Comparison of ENCODE assay signal across 10 cellular contexts in genomic region chr20:10669843-10670446, GRCh38. TPM values are rescaled to one million over a fixed set of nuclear protein-coding genes. Genes with fewer than 3 reads are reported as not detected.
DNase-seq lines count a peak whose midpoint lies in the region; ATAC-seq and TF ChIP-seq lines count a peak whose summit lies in the region.
"Had no signal": no experiment of that assay in that cellular context is flagged by ENCODE, and none has a peak within 500 bp of the region (broad histone marks: within the 10 kb centered on the region; RNA-seq: fewer than 3 reads in every experiment).

No MANE protein-coding gene starts in this region.

- peaks cover 53% of the 10 kb centered on the region for H3K4me1 ChIP-seq in lower lobe of right lung
- H3K4me1 ChIP-seq in testis: peaks cover 18% of the 10 kb centered on the region

- H3K27ac ChIP-seq in lower lobe of right lung (no peak overlapping the region), testis (peak overlapping the region in 1 of 2 donors; percentile 98)

- H3K27me3 Mint-ChIP-seq in IgD-negative memory B cell (peaks cover 52% of the 10 kb centered on the region), MCF 10A (ENCODE audit: insufficient read depth, unreplicated experiment) (no peaks in the 10 kb centered on the region)

- H3K4me3 Mint-ChIP-seq in IgD-negative memory B cell (peak overlapping the region in 3 of 4 donors; percentile 11 to 66 (median 62)), MCF 10A (ENCODE audit: unreplicated experiment) (peak overlapping the region; percentile 98)

- TF ChIP-seq POLR2A in testis (IDR thresholded peaks at IDR 0.05): no peak

- H3K27me3 ChIP-seq in lower lobe of right lung (ENCODE audit: low read depth) (no peaks in the 10 kb centered on the region), testis (no peaks in the 10 kb centered on the region)

- H3K9me3 Mint-ChIP-seq in IgD-negative memory B cell: peaks cover 0 to 8% (median 4%) of the 10 kb centered on the region in 3 donors
- H3K9me3 Mint-ChIP-seq in MCF 10A (ENCODE audit: unreplicated experiment): no peaks in the 10 kb centered on the region
- H3K9me3 Mint-ChIP-seq: naive B cell had no signal

- peaks cover 28% of the 10 kb centered on the region for H3K36me3 ChIP-seq in lower lobe of right lung
- no peaks in the 10 kb centered on the region for H3K36me3 ChIP-seq in testis (ENCODE audit: low read depth, missing control alignments)

- TF ChIP-seq CTCF in MCF 10A (IDR thresholded peaks at IDR 0.05; ENCODE audit: unreplicated experiment) (no peak), lower lobe of right lung (IDR thresholded peaks at IDR 0.05) (no peak), testis (IDR thresholded peaks at IDR 0.05) (no peak)

- no peak for ATAC-seq in lower lobe of right lung
- ATAC-seq in GM21737 (IDR thresholded peaks at IDR 0.05; ENCODE audit: unreplicated experiment): no peak

- intact Hi-C loops in MCF 10A (cut with micrococcal nuclease) (loop anchor here (2.0 to 10.0 kb wide), 6 partner anchors 65 to 1055 kb away; no protein-coding TSS in a partner anchor), lower lobe of right lung (cut with DNase I) (no loop called here), testis (cut with DNase I; ENCODE audit: low total_unique reads) (no loop called here)

- WGBS in testis, 2 donors: 42 to 51% methylated on average over 6 of the region's 6 CpGs

- peak overlapping the region in 1 of 3 donors; percentile 70 for H3K27ac Mint-ChIP-seq in IgD-negative memory B cell
- H3K27ac Mint-ChIP-seq in MCF 10A (ENCODE audit: low read depth, unreplicated experiment): peak overlapping the region; percentile 91

- H3K4me1 Mint-ChIP-seq in IgD-negative memory B cell: peaks cover 15 to 25% (median 18%) of the 10 kb centered on the region in 3 donors
- H3K4me1 Mint-ChIP-seq in MCF 10A (ENCODE audit: insufficient read depth, unreplicated experiment): peaks cover 42% of the 10 kb centered on the region

- DNase-seq in MCF 10A (ENCODE audit: unreplicated experiment) (no peak), lower lobe of right lung (no peak), testis (no peak), EL (no peak), kidney glomerular epithelial cell (lab: John Stamatoyannopoulos, UW) (no peak), DMS53 treated with DMSO at 0.1 percent for 48 hours (lab: John Stamatoyannopoulos, UW; ENCODE audit: unreplicated experiment) (no peak)
- DNase-seq: naive B cell, T1000 had no signal

- CTCF ChIA-PET in MCF 10A (lab: Yijun Ruan, JAX): interaction anchor here (0.6 to 3.4 kb wide), 14 partner anchors 10 to 874 kb away, joined by 3 to 35 read pairs (median 9); no protein-coding TSS in a partner anchor

- H3K9me3 ChIP-seq in lower lobe of right lung: no peaks in the 10 kb centered on the region
- no peaks in the 10 kb centered on the region for H3K9me3 ChIP-seq in testis

- H3K4me3 ChIP-seq in lower lobe of right lung: peak overlapping the region; percentile 81
- peak overlapping the region; percentile 86 to 89 for H3K4me3 ChIP-seq in testis

- H3K36me3 Mint-ChIP-seq in IgD-negative memory B cell: no peaks in the 10 kb centered on the region
- peaks cover 41% of the 10 kb centered on the region for H3K36me3 Mint-ChIP-seq in MCF 10A (ENCODE audit: insufficient read depth, unreplicated experiment)
- H3K36me3 Mint-ChIP-seq: naive B cell had no signal

- POLR2A ChIA-PET in MCF 10A (lab: Yijun Ruan, JAX): interaction anchor here (0.6 to 13.1 kb wide), 24 partner anchors 7 to 785 kb away, joined by 3 to 170 read pairs (median 12); partner anchors contain the start of genes MKKS and SLX4IP

- BruUV-seq in MCF 10A (replicated peaks; lab: Mats Ljungman, UMichigan): no TSS peak

RNA-seq across cellular contexts. Expression of gene JAG1, which starts 3.9 kb away (rescaled TPM):
- not detected for polyA plus RNA-seq in IgD-negative memory B cell
- 62.5 and 88.0 TPM in 2 replicates for total RNA-seq in MCF 10A (2022)
- 60.1 TPM for total RNA-seq in lower lobe of right lung
- 10 to 100 TPM; 24.7 to 30.6 TPM for total RNA-seq in testis
- polyA plus RNA-seq in testis (ENCODE audit: insufficient read depth, low read depth, low replicate concordance): 17.4 TPM
